ENCODE assay signal across 8 cellular contexts in genomic region chr16:89490386-89491237, GRCh38. TPM values are rescaled to one million over a fixed set of nuclear protein-coding genes. Genes with fewer than 3 reads are reported as not detected.
A peak's percentile ranks its signal among the peaks of the same experiment; 100 is the strongest.
DNase-seq lines count a peak whose midpoint lies in the region; ATAC-seq and TF ChIP-seq lines count a peak whose summit lies in the region.

Gene ANKRD11, minus strand, starts transcription at chr16:89490561. Its CDS starts 173,542 bp downstream, at chr16:89317019.

- peak within 1 kb of the TSS; percentile 82 for H3K4me3 ChIP-seq in BE2C (ENCODE audit: low read depth, low read length)
- H3K4me3 ChIP-seq in colonic mucosa, result peak within 1 kb of the TSS; percentile 95

- intact Hi-C loops in colonic mucosa (cut with DNase I), result loop anchor here (2.0 kb wide), 1 partner anchor 14 kb away; no protein-coding TSS in a partner anchor

- H3K9me3 ChIP-seq in BE2C (no peaks in the 10 kb centered on the region), colonic mucosa (no peaks in the 10 kb centered on the region)

- ATAC-seq in HG03460 (IDR thresholded peaks at IDR 0.05; ENCODE audit: unreplicated experiment), result peak; percentile 76

- H3K27ac ChIP-seq in colonic mucosa (peak within 1 kb of the TSS; percentile 91), layer of hippocampus (ENCODE audit: low read depth, low read length) (peak within 1 kb of the TSS; percentile 84)

- H3K9ac ChIP-seq in colonic mucosa (ENCODE audit: low read depth in 2 of 2, low read length in 2 of 2), result peak within 1 kb of the TSS; percentile 84 to 91

- TF ChIP-seq CTCF in BE2C (IDR thresholded peaks at IDR 0.05; ENCODE audit: low read depth, low read length), result no peak
- TF ChIP-seq CTCF in colonic mucosa (IDR thresholded peaks at IDR 0.05), result no peak

- H3K4me1 ChIP-seq in BE2C (peaks cover 4% of the 10 kb centered on the region; the same call in 1 of the 2 replicates), colonic mucosa (peaks cover 18% of the 10 kb centered on the region)

- H3K27me3 ChIP-seq in BE2C (no peaks in the 10 kb centered on the region), colonic mucosa (no peaks in the 10 kb centered on the region), layer of hippocampus (ENCODE audit: control insufficient read depth, insufficient read depth, low read length) (no peaks in the 10 kb centered on the region)

- peak; percentile 99 for DNase-seq in BE2C
- peak; percentile 90 for DNase-seq in GM19240 (ENCODE audit: insufficient read length, low spot score)
- peak; percentile 98 for DNase-seq in NCI-H526 (lab: John Stamatoyannopoulos, UW)
- DNase-seq in activated CD4-positive, alpha-beta T cell treated with anti-CD3 and anti-CD28 coated beads for 48 hours, result peak; percentile 99
- DNase-seq in colonic mucosa, result peak; percentile 99
- DNase-seq in stimulated activated CD4-positive, alpha-beta T cell treated with anti-CD3 and anti-CD28 coated beads, Interleukin-1b, Interleukin-23, amount 100 ng/mL, for 4 hours (ENCODE audit: low read depth in 2 of 2), result peak; percentile 91 to 94

- H3K36me3 ChIP-seq in BE2C (peaks cover 12% of the 10 kb centered on the region), colonic mucosa (no peaks in the 10 kb centered on the region)

RNA-seq across cellular contexts. Expression of gene ANKRD11, which starts in this region (rescaled TPM):
- 335 TPM for polyA plus RNA-seq in BE2C (2012; ENCODE audit: insufficient read depth, insufficient read length, low read depth)
- 100 to 1,000 TPM in 1 of 2 donors, 10 to 100 TPM in 1; 69.4 to 129 TPM for total RNA-seq in colonic mucosa

Comparison
In these comparisons a context has a peak if more than half of its experiments do, and no peak if none do; other contexts are left out.
1. Peak in every context shown above with its lines: DNase-seq, ATAC-seq, H3K4me3 ChIP-seq and H3K27ac ChIP-seq.